Comparison of ENCODE assay signal across 34 cellular contexts in genomic region chr3:26474706-26475105, GRCh38.
"Had no signal": no experiment of that assay in that cellular context is flagged by ENCODE, and none has a peak within 500 bp of the region (broad histone marks: within the 10 kb centered on the region; RNA-seq: fewer than 3 reads in every experiment).

No MANE protein-coding gene starts in this region.

- H3K27ac ChIP-seq: KMS-11 had no signal

- H3K9ac ChIP-seq: KMS-11 had no signal

- H3K27me3 ChIP-seq: MG63 had no signal

- H3K36me3 ChIP-seq: MG63 had no signal

- H3K9me3 ChIP-seq: MG63 had no signal

- DNase-seq: Karpas-422, Kasumi-1, MG63, MM.1S, MV-4-11, NCI-H1048, NCI-H1092, NCI-H1092 treated with DMSO at 0.1 percent for 48 hours, NCI-H1105, NCI-H1105 treated with DMSO at 0.1 percent for 48 hours, NCI-H1417, NCI-H1417 treated with DMSO at 0.1 percent for 48 hours, NCI-H1436, NCI-H1436 treated with DMSO at 0.1 percent for 48 hours, NCI-H146, NCI-H1694, NCI-H1694 treated with DMSO at 0.1 percent for 48 hours, NCI-H187, NCI-H187 treated with DMSO at 0.1 percent for 48 hours, NCI-H1930, NCI-H2029, NCI-H2029 treated with DMSO at 0.1 percent for 48 hours, NCI-H2081, NCI-H2081 treated with DMSO at 0.1 percent for 48 hours, NCI-H2107, NCI-H2171, NCI-H2171 treated with DMSO at 0.1 percent for 48 hours, NCI-H2227 treated with DMSO at 0.1 percent for 48 hours, NCI-H226, NCI-H345, NCI-H446, NCI-H446 treated with DMSO at 0.1 percent for 48 hours, NCI-H510A had no signal

- H3K4me3 ChIP-seq: MG63 had no signal

- H3K4me2 ChIP-seq: KMS-11 had no signal
